In genomic region chr2:204364860-204365530, GRCh38 we compare ENCODE assay signal across 28 cellular contexts.
"Had no signal": no experiment of that assay in that cellular context is flagged by ENCODE, and none has a peak within 500 bp of the region (broad histone marks: within the 10 kb centered on the region; RNA-seq: fewer than 3 reads in every experiment).

No MANE protein-coding gene starts in this region.

- H3K4me3 ChIP-seq: ascending aorta, body of pancreas, Peyer's patch had no signal

- H3K27me3 ChIP-seq: ascending aorta, body of pancreas, Peyer's patch had no signal

- H3K27ac ChIP-seq: ascending aorta, body of pancreas, Peyer's patch had no signal

- DNase-seq: activated B cell treated with CpG ODN at 0.5 μM for 24 hours; activated CD4-positive, alpha-beta T cell treated with anti-CD3 and anti-CD28 coated beads for 1 hour; activated CD4-positive, alpha-beta T cell treated with anti-CD3 and anti-CD28 coated beads, Interleukin-2, amount 10 ng/mL, durations not matched to agents 24 days and 14 days; activated CD4-positive, alpha-beta T cell treated with anti-CD3 and anti-CD28 coated beads, Interleukin-2, amount 50 U/mL, for 48 hours; activated CD8-positive, alpha-beta memory T cell treated with anti-CD3 and anti-CD28 coated beads, Interleukin-2, amount 10 ng/mL, durations not matched to agents 7 days and 5 days; activated effector memory CD4-positive, alpha-beta T cell treated with anti-CD3 and anti-CD28 coated beads, Interleukin-2, amount 50 U/mL, for 16 hours; activated naive CD4-positive, alpha-beta T cell treated with Interleukin-2 at 50 U/mL for 16 hours; activated naive CD8-positive, alpha-beta T cell treated with anti-CD3 and anti-CD28 coated beads, Interleukin-2, amount 50 U/mL, for 24 hours; activated T-cell treated with anti-CD3 and anti-CD28 coated beads, Interleukin-2, amount 50 U/mL, for 4 hours; amniotic stem cell; body of pancreas; Karpas-422; MM.1S; NCI-H1105 treated with DMSO at 0.1 percent for 48 hours; NCI-H146; NCI-H187 treated with DMSO at 0.1 percent for 48 hours; NCI-H2081 treated with DMSO at 0.1 percent for 48 hours; NCI-H446; NCI-H526; NCI-H774; NK-92 treated with Interleukin-12 subunit alpha and Interleukin-12 subunit beta, amount 100 ng/mL, for 24 hours; OCI-M1; Peyer's patch; SHP77; T-helper 17 cell; T-helper 9 cell had no signal

- H3K36me3 ChIP-seq: ascending aorta, Peyer's patch had no signal

- ATAC-seq: activated CD8-positive, alpha-beta memory T cell treated with anti-CD3 and anti-CD28 coated beads, Interleukin-2, amount 10 ng/mL, durations not matched to agents 7 days and 5 days; activated naive CD4-positive, alpha-beta T cell treated with anti-CD3 and anti-CD28 coated beads, Interleukin-2, amount 50 U/mL, for 72 hours; activated naive CD8-positive, alpha-beta T cell treated with anti-CD3 and anti-CD28 coated beads, Interleukin-2, amount 50 U/mL, for 24 hours; activated T-cell treated with anti-CD3 and anti-CD28 coated beads, Interleukin-2, amount 50 U/mL, for 4 hours; body of pancreas; T-helper 17 cell had no signal

- H3K9me3 ChIP-seq: ascending aorta, body of pancreas, Peyer's patch had no signal
